In genomic region chr4:104728380-104729122, GRCh38 we compare ENCODE assay signal across 10 cellular contexts.
DNase-seq lines count a peak whose midpoint lies in the region; ATAC-seq, FAIRE-seq and TF ChIP-seq lines count a peak whose summit lies in the region.
"Had no signal": no experiment of that assay in that cellular context is flagged by ENCODE, and none has a peak within 500 bp of the region (broad histone marks: within the 10 kb centered on the region; RNA-seq: fewer than 3 reads in every experiment).

No MANE protein-coding gene starts in this region.

- peak; percentile 26 for ATAC-seq in activated CD4-positive, alpha-beta T cell treated with anti-CD3 and anti-CD28 coated beads for 36 hours
- peak; percentile 94 for ATAC-seq in PC-3
- ATAC-seq in stimulated activated naive CD8-positive, alpha-beta T cell treated with anti-CD3 and anti-CD28 coated beads, Interleukin-15, Interleukin-2, amounts not matched to agents 100 U/mL and 50 U/mL, for 24 hours, result peak; percentile 32
- ATAC-seq in HG03571 (IDR thresholded peaks at IDR 0.05; ENCODE audit: unreplicated experiment), result no peak

- H3K4me2 ChIP-seq in PC-3 (ENCODE audit: low read length), result peak overlapping the region; percentile 80

- H3K27ac Mint-ChIP-seq in activated CD4-positive, alpha-beta T cell treated with anti-CD3 and anti-CD28 coated beads for 36 hours, result no peak overlapping the region

- H3K9ac ChIP-seq in PC-3 (ENCODE audit: low read length), result peak overlapping the region; percentile 63

- no peaks in the 10 kb centered on the region for H3K27me3 ChIP-seq in PC-3 (ENCODE audit: low read length)

- no peaks in the 10 kb centered on the region for H3K79me2 ChIP-seq in PC-3 (ENCODE audit: low read length)

- H4K20me1 ChIP-seq in PC-3 (ENCODE audit: low read length), result no peaks in the 10 kb centered on the region

- no peak overlapping the region for H3K4me3 Mint-ChIP-seq in activated CD4-positive, alpha-beta T cell treated with anti-CD3 and anti-CD28 coated beads for 36 hours

- peaks cover 11% of the 10 kb centered on the region for H3F3A ChIP-seq in PC-3 (ENCODE audit: low read length, unreplicated experiment)

- TF ChIP-seq POLR2A in GM12891 (IDR thresholded peaks at IDR 0.05; ENCODE audit: low read depth, low read length), result no peak

- H3K9me3 Mint-ChIP-seq in activated CD4-positive, alpha-beta T cell treated with anti-CD3 and anti-CD28 coated beads for 36 hours (ENCODE audit: low read depth), result peaks cover 4% of the 10 kb centered on the region

- no peaks in the 10 kb centered on the region for H3K27me3 Mint-ChIP-seq in activated CD4-positive, alpha-beta T cell treated with anti-CD3 and anti-CD28 coated beads for 36 hours

- H3K36me3 ChIP-seq in PC-3 (ENCODE audit: low read depth, low read length), result no peaks in the 10 kb centered on the region

- H3K4me3 ChIP-seq in PC-3 (ENCODE audit: low read length) (peak overlapping the region; percentile 28; the same call in 1 of the 2 replicates), fibroblast of pulmonary artery (replicated peaks; ENCODE audit: low read depth, low read length) (no peak overlapping the region)

- intact Hi-C loops in activated CD4-positive, alpha-beta T cell treated with anti-CD3 and anti-CD28 coated beads for 36 hours (cut with DNase I, micrococcal nuclease), result no loop called here
- intact Hi-C loops in PC-3 (cut with micrococcal nuclease), result loop anchor here (1.0 to 2.0 kb wide), 3 partner anchors 18 to 87 kb away; no protein-coding TSS in a partner anchor

- POLR2A ChIA-PET in activated CD4-positive, alpha-beta T cell treated with anti-CD3 and anti-CD28 coated beads for 36 hours (lab: Charles Lee), result no interaction called here
- POLR2A ChIA-PET in PC-3 (lab: Charles Lee; ENCODE audit: unreplicated experiment), result interaction anchor here (0.5 to 0.6 kb wide), 2 partner anchors 19 to 139 kb away, joined by 3 to 4 read pairs; no protein-coding TSS in a partner anchor

- no peaks in the 10 kb centered on the region for H3K9me3 ChIP-seq in PC-3 (ENCODE audit: low read length)

- peak overlapping the region; percentile 95 for H3K27ac ChIP-seq in PC-3 (ENCODE audit: low read length)

- H3K9me2 ChIP-seq in PC-3 (replicated peaks; ENCODE audit: low read length), result no peaks in the 10 kb centered on the region

- peak overlapping the region; percentile 62 for H2AFZ ChIP-seq in PC-3 (ENCODE audit: low read length)

- no peak for FAIRE-seq in GM12891 (lab: Jason Lieb, UNC)

- TF ChIP-seq CTCF in PC-3 (conservative IDR thresholded peaks at IDR 0.05; ENCODE audit: low read depth, low read length) (no peak), fibroblast of pulmonary artery (IDR thresholded peaks at IDR 0.05; ENCODE audit: low read length, missing control alignments) (no peak)

- CTCF ChIA-PET in activated CD4-positive, alpha-beta T cell treated with anti-CD3 and anti-CD28 coated beads for 36 hours (lab: Charles Lee), result interaction anchor here (0.6 kb wide), 1 partner anchor 19 kb away, joined by 4 read pairs; no protein-coding TSS in a partner anchor
- CTCF ChIA-PET in PC-3 (lab: Charles Lee), result no interaction called here

- peaks cover 2% of the 10 kb centered on the region for H3K4me1 Mint-ChIP-seq in activated CD4-positive, alpha-beta T cell treated with anti-CD3 and anti-CD28 coated beads for 36 hours

- H3K36me3 Mint-ChIP-seq in activated CD4-positive, alpha-beta T cell treated with anti-CD3 and anti-CD28 coated beads for 36 hours (ENCODE audit: low read depth), result no peaks in the 10 kb centered on the region

- no TSS peak for BruUV-seq in PC-3 (replicated peaks; lab: Mats Ljungman, UMichigan)

- peaks cover 33% of the 10 kb centered on the region for H3K4me1 ChIP-seq in PC-3 (ENCODE audit: insufficient read depth, low read length)

- no peak for DNase-seq in activated CD4-positive, alpha-beta T cell treated with anti-CD3 and anti-CD28 coated beads for 36 hours
- no peak for DNase-seq in activated CD4-positive, alpha-beta T cell treated with anti-CD3 and anti-CD28 coated beads for 48 hours
- DNase-seq in PC-3, result peak; percentile 94
- DNase-seq in fibroblast of pulmonary artery (ENCODE audit: low read depth), result peak; percentile 73
- DNase-seq in stimulated activated naive CD8-positive, alpha-beta T cell treated with anti-CD3 and anti-CD28 coated beads, Interleukin-15, Interleukin-2, amounts not matched to agents 100 U/mL and 50 U/mL, for 24 hours, result no peak
- DNase-seq in GM12891 (ENCODE audit: insufficient read length, low spot score), result no peak
- no peak for DNase-seq in DMS114 treated with DMSO at 0.1 percent for 48 hours (lab: John Stamatoyannopoulos, UW; ENCODE audit: unreplicated experiment)
- DNase-seq: 8988T, NCI-H1092 treated with DMSO at 0.1 percent for 48 hours had no signal

TF ChIP-seq in GM12891, 5 proteins besides CTCF, POLR2A, EP300 and RAD21:
- TF ChIP-seq POLR2AphosphoS5 (IDR thresholded peaks at IDR 0.05; ENCODE audit: low read depth, low read length) (no peak), SPI1 (IDR thresholded peaks at IDR 0.05; ENCODE audit: low read depth, low read length) (no peak)

Comparison
In these comparisons a context has a peak if more than half of its experiments do, and no peak if none do; other contexts are left out.
1. DNase-seq: peak in PC-3 (single experiment) and fibroblast of pulmonary artery (single experiment); none in activated CD4-positive, alpha-beta T cell treated with anti-CD3 and anti-CD28 coated beads for 36 hours (single experiment), activated CD4-positive, alpha-beta T cell treated with anti-CD3 and anti-CD28 coated beads for 48 hours (single experiment), stimulated activated naive CD8-positive, alpha-beta T cell treated with anti-CD3 and anti-CD28 coated beads, Interleukin-15, Interleukin-2, amounts not matched to agents 100 U/mL and 50 U/mL, for 24 hours (single experiment), GM12891 (single experiment) and DMS114 treated with DMSO at 0.1 percent for 48 hours (single experiment).